10 cellular contexts compared by ENCODE assay signal in genomic region chr7:142807855-142808460, GRCh38. TPM values are rescaled to one million over a fixed set of nuclear protein-coding genes. Genes with fewer than 3 reads are reported as not detected.
DNase-seq lines count a peak whose midpoint lies in the region; ATAC-seq and TF ChIP-seq lines count a peak whose summit lies in the region.
"Had no signal": no experiment of that assay in that cellular context is flagged by ENCODE, and none has a peak within 500 bp of the region (broad histone marks: within the 10 kb centered on the region; RNA-seq: fewer than 3 reads in every experiment).

No MANE protein-coding gene starts in this region.

- peak overlapping the region; percentile 98 for H3K27ac ChIP-seq in naive thymus-derived CD4-positive, alpha-beta T cell (ENCODE audit: low read depth, low read length)

- peak overlapping the region; percentile 70 for H3K4me3 Mint-ChIP-seq in activated T-cell treated with anti-CD3 and anti-CD28 coated beads, Interleukin-2, amount 50 U/mL, for 24 hours
- peak overlapping the region; percentile 83 to 100 (median 91) for H3K4me3 Mint-ChIP-seq in naive thymus-derived CD4-positive, alpha-beta T cell

- H3K4me1 ChIP-seq in naive thymus-derived CD4-positive, alpha-beta T cell (ENCODE audit: control insufficient read depth in 2 of 2, insufficient read depth in 2 of 2, low read length in 2 of 2) = peaks cover 80 to 96% of the 10 kb centered on the region in 2 donors
- H3K4me1 ChIP-seq: body of pancreas had no signal

- intact Hi-C loops in naive thymus-derived CD4-positive, alpha-beta T cell (cut with micrococcal nuclease) = loop anchor here (1.0 to 10.0 kb wide), 9 partner anchors 10 to 1253 kb away; partner anchors contain the start of genes ZYX (in 2 of the 2), AGK (in 1 of the 2), CASP2 (in 1 of the 2) and EPHA1 (in 1 of the 2)

- peak overlapping the region; percentile 99 for H3K27ac Mint-ChIP-seq in activated T-cell treated with anti-CD3 and anti-CD28 coated beads, Interleukin-2, amount 50 U/mL, for 24 hours
- peak overlapping the region; percentile 99 to 100 (median 100) for H3K27ac Mint-ChIP-seq in naive thymus-derived CD4-positive, alpha-beta T cell

- peaks cover 4 to 10% (median 8%) of the 10 kb centered on the region in 3 experiments for H3K36me3 ChIP-seq in naive thymus-derived CD4-positive, alpha-beta T cell (ENCODE audit: control insufficient read depth in 2 of 3, insufficient read depth in 3 of 3, low read length in 3 of 3)

- no peak for TF ChIP-seq POLR2A in erythroblast (IDR thresholded peaks at IDR 0.05; ENCODE audit: low read length)

- no peak for TF ChIP-seq CTCF in GM12875 (IDR thresholded peaks at IDR 0.05; ENCODE audit: borderline replicate concordance, insufficient read depth, low read depth, low read length)

- H3K36me3 Mint-ChIP-seq in activated T-cell treated with anti-CD3 and anti-CD28 coated beads, Interleukin-2, amount 50 U/mL, for 24 hours (ENCODE audit: low read depth) = peaks cover 26% of the 10 kb centered on the region
- peaks cover 6 to 33% (median 15%) of the 10 kb centered on the region in 5 donors for H3K36me3 Mint-ChIP-seq in naive thymus-derived CD4-positive, alpha-beta T cell

- no peaks in the 10 kb centered on the region for H3K27me3 ChIP-seq in naive thymus-derived CD4-positive, alpha-beta T cell (ENCODE audit: control insufficient read depth in 2 of 2, insufficient read depth in 2 of 2, low read length in 2 of 2)
- H3K27me3 ChIP-seq: body of pancreas had no signal

- peak; percentile 22 for ATAC-seq in HG03378 (IDR thresholded peaks at IDR 0.05; ENCODE audit: unreplicated experiment)
- ATAC-seq in naive thymus-derived CD4-positive, alpha-beta T cell = peak; percentile 2
- no peak for ATAC-seq in HG03565 (IDR thresholded peaks at IDR 0.05; ENCODE audit: unreplicated experiment)
- no peak for ATAC-seq in HG02885 (IDR thresholded peaks at IDR 0.05; ENCODE audit: poor library complexity, unreplicated experiment)
- no peak for ATAC-seq in HG02981 (IDR thresholded peaks at IDR 0.05; ENCODE audit: unreplicated experiment)
- ATAC-seq: body of pancreas had no signal

- no peaks in the 10 kb centered on the region for H3K9me3 Mint-ChIP-seq in activated T-cell treated with anti-CD3 and anti-CD28 coated beads, Interleukin-2, amount 50 U/mL, for 24 hours
- H3K9me3 Mint-ChIP-seq in naive thymus-derived CD4-positive, alpha-beta T cell = peaks cover 0 to 7% (median 0%) of the 10 kb centered on the region in 11 donors

- no peaks in the 10 kb centered on the region for H3K27me3 Mint-ChIP-seq in activated T-cell treated with anti-CD3 and anti-CD28 coated beads, Interleukin-2, amount 50 U/mL, for 24 hours
- peaks cover 0 to 3% (median 0%) of the 10 kb centered on the region in 5 donors for H3K27me3 Mint-ChIP-seq in naive thymus-derived CD4-positive, alpha-beta T cell

- peak overlapping the region; percentile 10 for H3K4me3 ChIP-seq in GM12875 (ENCODE audit: low read depth, low read length)
- peak overlapping the region; percentile 38 for H3K4me3 ChIP-seq in naive thymus-derived CD4-positive, alpha-beta T cell (ENCODE audit: low read length)
- H3K4me3 ChIP-seq: body of pancreas had no signal

- peak; percentile 58 for DNase-seq in activated T-cell treated with anti-CD3 and anti-CD28 coated beads, Interleukin-2, amount 50 U/mL, for 24 hours
- peak in 6 of 9 donors; percentile 54 to 74 (median 64) for DNase-seq in naive thymus-derived CD4-positive, alpha-beta T cell
- no peak for DNase-seq in erythroblast (lab: John Stamatoyannopoulos, UW)
- DNase-seq: OCI-M1 had no signal

- no peaks in the 10 kb centered on the region for H3K9me3 ChIP-seq in naive thymus-derived CD4-positive, alpha-beta T cell (ENCODE audit: control insufficient read depth in 2 of 3, low read length in 3 of 3)
- H3K9me3 ChIP-seq: body of pancreas had no signal

- peaks cover 98% of the 10 kb centered on the region for H3K4me1 Mint-ChIP-seq in activated T-cell treated with anti-CD3 and anti-CD28 coated beads, Interleukin-2, amount 50 U/mL, for 24 hours (ENCODE audit: low read depth)
- peaks cover 75 to 100% (median 97%) of the 10 kb centered on the region in 7 donors for H3K4me1 Mint-ChIP-seq in naive thymus-derived CD4-positive, alpha-beta T cell

- CTCF ChIA-PET in naive thymus-derived CD4-positive, alpha-beta T cell (lab: Charles Lee) = interaction anchor here (0.6 to 9.0 kb wide), 12 partner anchors 11 to 499 kb away, joined by 3 to 314 read pairs (median 4); no protein-coding TSS in a partner anchor

- POLR2A ChIA-PET in naive thymus-derived CD4-positive, alpha-beta T cell (lab: Charles Lee) = interaction anchor here (0.6 to 33.1 kb wide), 73 partner anchors 0 to 762 kb away, joined by 3 to 5102 read pairs (median 6); partner anchors contain the start of genes CASP2, EPHB6 and GSTK1

RNA-seq across cellular contexts. Expression of gene PRSS2, which starts 37.2 kb away (rescaled TPM):
- not detected for total RNA-seq in naive thymus-derived CD4-positive, alpha-beta T cell
- not detected for polyA plus RNA-seq in naive thymus-derived CD4-positive, alpha-beta T cell

RNA-seq across cellular contexts. Expression of gene EPHB6, which starts 46.9 kb away (rescaled TPM):
- total RNA-seq in naive thymus-derived CD4-positive, alpha-beta T cell = 100 to 1,000 TPM in 2 of 5 experiments, 10 to 100 TPM in 2, 1 to 10 TPM in 1; 9.8 to 110 (median 78.8) TPM
- polyA plus RNA-seq in naive thymus-derived CD4-positive, alpha-beta T cell = 10 to 100 TPM; 36.9 to 55.6 TPM

RNA-seq across cellular contexts. Expression of gene PRSS1, which starts 58.7 kb away (rescaled TPM):
- not detected for total RNA-seq in naive thymus-derived CD4-positive, alpha-beta T cell
- not detected for polyA plus RNA-seq in naive thymus-derived CD4-positive, alpha-beta T cell

Comparison
In these comparisons a context has a peak if more than half of its experiments do, and no peak if none do; other contexts are left out.
1. ATAC-seq: peak in HG03378 (single experiment) and naive thymus-derived CD4-positive, alpha-beta T cell (single experiment); none in HG03565 (single experiment), HG02885 (single experiment) and HG02981 (single experiment).
2. DNase-seq: peak in activated T-cell treated with anti-CD3 and anti-CD28 coated beads, Interleukin-2, amount 50 U/mL, for 24 hours (single experiment) and naive thymus-derived CD4-positive, alpha-beta T cell (6 of 9); none in erythroblast (0 of 2).